In the genomic region with DNA sequence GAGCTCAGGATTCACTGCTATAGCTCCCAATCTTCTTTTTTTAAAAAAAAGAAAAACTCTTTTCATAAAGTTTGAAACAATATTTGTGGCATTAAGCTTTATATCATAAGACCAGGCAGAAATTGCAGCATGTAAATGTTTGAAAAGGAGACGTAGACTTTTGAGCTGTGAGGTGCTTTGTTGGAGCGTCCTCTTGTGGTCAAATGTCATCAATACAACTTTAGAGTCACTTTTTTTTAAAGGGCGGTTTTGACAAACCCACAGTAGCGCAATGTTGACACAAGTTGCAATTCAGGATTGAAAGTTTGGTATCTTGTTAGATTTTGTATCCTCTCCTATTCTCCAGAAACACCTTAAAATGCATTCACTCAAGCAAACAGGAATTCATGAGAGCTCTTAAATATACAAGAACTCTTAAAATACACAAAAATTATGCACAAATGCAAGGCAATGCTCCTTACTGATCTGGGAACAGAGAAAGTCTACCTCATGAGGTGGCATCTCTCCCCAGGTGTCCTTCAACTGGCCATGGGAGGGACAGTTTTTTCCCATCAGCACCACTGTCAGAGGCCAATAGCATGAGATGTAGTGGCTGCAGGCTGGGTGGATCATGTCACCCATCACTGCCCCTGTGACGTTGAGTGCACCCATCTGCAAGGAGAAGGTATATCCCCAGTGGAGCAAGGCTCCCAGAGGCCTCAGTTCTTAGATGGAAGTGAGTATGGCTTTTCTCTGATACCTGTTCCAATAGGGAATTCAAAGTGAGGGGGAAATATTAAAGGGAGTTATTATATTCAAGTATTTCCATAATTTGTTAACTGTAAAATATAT, we compare ENCODE assay signal across 8 cellular contexts.
A peak's percentile ranks its signal among the peaks of the same experiment; 100 is the strongest.
DNase-seq lines count a peak whose midpoint lies in the region; ATAC-seq and TF ChIP-seq lines count a peak whose summit lies in the region.

No MANE protein-coding gene starts in this region.

- H3K4me3 ChIP-seq in WI38 (ENCODE audit: low read depth, low read length): no peak overlapping the region
- no peak overlapping the region for H3K4me3 ChIP-seq in retinal pigment epithelial cell (ENCODE audit: low read length)

- peak; percentile 27 for DNase-seq in AG08396 (ENCODE audit: low spot score)
- DNase-seq in GM03348 (ENCODE audit: low spot score): peak; percentile 54
- peak; percentile 8 for DNase-seq in NCI-H2107 (lab: John Stamatoyannopoulos, UW)
- peak; percentile 60 for DNase-seq in foreskin melanocyte
- no peak for DNase-seq in retinal pigment epithelial cell (ENCODE audit: low read depth)
- no peak for DNase-seq in GF-D8 (lab: John Stamatoyannopoulos, UW)

- TF ChIP-seq CTCF in WI38 (IDR thresholded peaks at IDR 0.05; ENCODE audit: low read depth, low read length) (peak; percentile 79), retinal pigment epithelial cell (conservative IDR thresholded peaks at IDR 0.05; ENCODE audit: low read depth, low read length) (peak; percentile 85)

- no peak for ATAC-seq in GM18861 (IDR thresholded peaks at IDR 0.05; ENCODE audit: unreplicated experiment)

Comparison
In these comparisons a context has a peak if more than half of its experiments do, and no peak if none do; other contexts are left out.
1. DNase-seq: peak in AG08396 (single experiment), GM03348 (single experiment), NCI-H2107 (single experiment) and foreskin melanocyte (single experiment); none in retinal pigment epithelial cell (single experiment) and GF-D8 (single experiment).